ENCODE assay signal across 10 cellular contexts in the genomic region with DNA sequence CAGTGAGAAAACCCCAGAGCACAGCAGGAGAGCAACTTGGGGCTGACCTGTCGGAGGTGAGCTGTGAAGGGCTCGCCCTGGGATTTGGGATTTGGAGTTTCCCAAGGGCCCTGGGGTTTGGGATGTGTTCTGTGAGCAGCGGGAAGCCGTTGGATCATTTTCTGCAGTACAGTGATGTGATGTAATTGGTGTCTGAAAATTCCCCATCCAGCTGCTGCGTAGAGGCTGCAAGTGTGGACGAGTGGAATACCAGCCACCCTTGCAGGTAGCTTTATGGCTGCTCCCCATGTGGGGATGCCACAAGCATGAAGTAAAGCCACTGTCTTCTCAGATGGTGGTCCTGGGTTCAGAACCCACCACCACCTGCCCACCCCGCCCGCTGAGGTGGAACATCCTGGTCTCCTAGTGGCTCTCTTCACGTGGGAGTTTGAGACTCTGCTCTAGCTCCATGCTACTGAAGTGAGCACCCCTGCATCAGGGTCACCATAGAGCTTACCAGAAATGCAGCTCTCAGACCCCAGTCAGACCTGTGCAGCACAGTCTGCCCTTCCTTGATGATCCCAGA. TPM values are rescaled to one million over a fixed set of nuclear protein-coding genes. Genes with fewer than 3 reads are reported as not detected.
A peak's percentile ranks its signal among the peaks of the same experiment; 100 is the strongest.
DNase-seq lines count a peak whose midpoint lies in the region; ATAC-seq and TF ChIP-seq lines count a peak whose summit lies in the region.
"Had no signal": no experiment of that assay in that cellular context is flagged by ENCODE, and none has a peak within 500 bp of the region (broad histone marks: within the 10 kb centered on the region; RNA-seq: fewer than 3 reads in every experiment).

No MANE protein-coding gene starts in this region.

- peak overlapping the region; percentile 27 for H2AFZ ChIP-seq in mammary epithelial cell (ENCODE audit: low read depth, low read length)
- H2AFZ ChIP-seq: PC-9 had no signal

- dilution Hi-C loops in mammary epithelial cell (cut with HindIII; ENCODE audit: low sequenced_read_pairs) = loop anchor here (5.0 kb wide), 1 partner anchor 59 kb away; no protein-coding TSS in a partner anchor

- H3K27ac ChIP-seq in mammary epithelial cell (ENCODE audit: insufficient read depth, low read depth, low read length) (no peak overlapping the region), mucosa of rectum (ENCODE audit: low read depth in 2 of 2, low read length in 2 of 2) (peak overlapping the region; percentile 69 to 79), thyroid gland (peak overlapping the region; percentile 5 to 77 (median 30))
- H3K27ac ChIP-seq: brain microvascular endothelial cell, PC-9 had no signal

- BruUV-seq in mammary epithelial cell (replicated peaks; lab: Mats Ljungman, UMichigan) = no TSS peak

- H3K4me1 ChIP-seq in mammary epithelial cell (ENCODE audit: insufficient read depth, low read length) (peaks cover 14% of the 10 kb centered on the region), mucosa of rectum (ENCODE audit: control insufficient read depth in 2 of 2, insufficient read depth in 2 of 2, low read length in 2 of 2) (peaks cover 28 to 44% of the 10 kb centered on the region in 2 donors), thyroid gland (peaks cover 31 to 59% of the 10 kb centered on the region in 2 donors), mucosa of descending colon (ENCODE audit: low read depth) (peaks cover 36% of the 10 kb centered on the region)

- no peaks in the 10 kb centered on the region for H3K79me2 ChIP-seq in mammary epithelial cell (ENCODE audit: insufficient read depth, low read length)

- H3K4me3 ChIP-seq in mammary epithelial cell (replicated peaks in 1 of 3; ENCODE audit: insufficient read depth in 1 of 3, low read depth in 2 of 3, low read length in 3 of 3) (no peak overlapping the region), mucosa of rectum (ENCODE audit: low read length in 2 of 2) (no peak overlapping the region), thyroid gland (replicated peaks in 1 of 3) (no peak overlapping the region), mucosa of descending colon (no peak overlapping the region)
- H3K4me3 ChIP-seq: left lung, PC-9 had no signal

- H3K36me3 ChIP-seq in mammary epithelial cell (ENCODE audit: insufficient read depth, low read length) (no peaks in the 10 kb centered on the region), mucosa of rectum (ENCODE audit: control insufficient read depth in 2 of 2, insufficient read depth in 2 of 2, low read length in 2 of 2) (no peaks in the 10 kb centered on the region), thyroid gland (no peaks in the 10 kb centered on the region), mucosa of descending colon (ENCODE audit: low read depth) (no peaks in the 10 kb centered on the region)
- H3K36me3 ChIP-seq: brain microvascular endothelial cell had no signal

- CTCF ChIA-PET in mammary epithelial cell (lab: Charles Lee; ENCODE audit: low non-redundant PET) = interaction anchor here (0.9 to 3.0 kb wide), 3 partner anchors 42 to 59 kb away, joined by 5 to 40 read pairs (median 7); no protein-coding TSS in a partner anchor

- TF ChIP-seq CTCF in mammary epithelial cell (conservative IDR thresholded peaks at IDR 0.05 in 1 of 2, IDR thresholded peaks at IDR 0.05 in 1 of 2; ENCODE audit: extremely low read depth in 1 of 2, insufficient read depth in 1 of 2, low read depth in 1 of 2, low read length in 2 of 2) (no peak), thyroid gland (IDR thresholded peaks at IDR 0.05) (no peak), mucosa of descending colon (IDR thresholded peaks at IDR 0.05) (no peak)

- no peak for DNase-seq in mammary epithelial cell
- DNase-seq in thyroid gland = no peak
- DNase-seq in activated CD8-positive, alpha-beta memory T cell treated with anti-CD3 and anti-CD28 coated beads, Interleukin-2, amount 50 U/mL, for 4 hours = no peak
- DNase-seq in iPS-NIHi7 (ENCODE audit: extremely low spot score) = no peak
- DNase-seq in mucosa of descending colon = no peak

- no peak for TF ChIP-seq POLR2A in thyroid gland (IDR thresholded peaks at IDR 0.05)

- ATAC-seq in HG03280 (IDR thresholded peaks at IDR 0.05; ENCODE audit: unreplicated experiment) = peak; percentile 14
- ATAC-seq in mucosa of descending colon = no peak

- no peaks in the 10 kb centered on the region for H3K9me3 ChIP-seq in mammary epithelial cell (replicated peaks; ENCODE audit: insufficient read depth, low read length)
- no peaks in the 10 kb centered on the region for H3K9me3 ChIP-seq in mucosa of rectum (ENCODE audit: control insufficient read depth in 2 of 2, low read length in 2 of 2)
- H3K9me3 ChIP-seq in thyroid gland = no peaks in the 10 kb centered on the region
- no peaks in the 10 kb centered on the region for H3K9me3 ChIP-seq in mucosa of descending colon
- H3K9me3 ChIP-seq: left lung had no signal

- H4K20me1 ChIP-seq in mammary epithelial cell (ENCODE audit: insufficient read depth, low read length) = no peaks in the 10 kb centered on the region

- H3K9ac ChIP-seq in mammary epithelial cell (ENCODE audit: insufficient read depth, low read length) (no peak overlapping the region), mucosa of rectum (ENCODE audit: low read depth in 1 of 2, low read length in 2 of 2) (peak overlapping the region; percentile 3 to 32)

- H3K4me2 ChIP-seq in mammary epithelial cell (ENCODE audit: insufficient read depth, low read depth, low read length) = no peak overlapping the region
- H3K4me2 ChIP-seq: PC-9 had no signal

- 90% methylated on average over 8 of the region's 9 CpGs for WGBS in mammary epithelial cell (ENCODE audit: low coverage, missing lambda C conversion rate)
- 82 to 97% methylated on average over 6 of the region's 9 CpGs for WGBS in thyroid gland, 2 donors

- no peaks in the 10 kb centered on the region for H3K27me3 ChIP-seq in mammary epithelial cell (ENCODE audit: insufficient read depth, low read length)
- H3K27me3 ChIP-seq in mucosa of rectum (ENCODE audit: control insufficient read depth in 2 of 2, insufficient read depth in 2 of 2, low read length in 2 of 2) = no peaks in the 10 kb centered on the region
- no peaks in the 10 kb centered on the region for H3K27me3 ChIP-seq in thyroid gland
- H3K27me3 ChIP-seq: brain microvascular endothelial cell, left lung had no signal

- intact Hi-C loops in mammary epithelial cell (cut with micrococcal nuclease) (no loop called here), thyroid gland (cut with DNase I) (loop anchor here (5.0 kb wide), 1 partner anchor 41 kb away; no protein-coding TSS in a partner anchor), mucosa of descending colon (cut with DNase I, micrococcal nuclease) (loop anchor here (10.0 kb wide), 1 partner anchor 61 kb away; no protein-coding TSS in a partner anchor)

- in situ Hi-C loops in mammary epithelial cell (cut with MboI; ENCODE audit: low sequenced_read_pairs in 2 of 2) = loop anchor here in 1 of 2 donors (5.0 to 10.0 kb wide), 2 partner anchors 59 kb away; no protein-coding TSS in a partner anchor

RNA-seq across cellular contexts. Expression of a gene that starts 15.0 kb away (rescaled TPM):
- total RNA-seq in mammary epithelial cell (10 to 100 TPM; 16.5 to 41.8 TPM), thyroid gland (10 to 100 TPM; 42.5 to 75.8 (median 54.3) TPM), mucosa of descending colon (100 to 1,000 TPM in 2 of 3 donors, 10 to 100 TPM in 1; 58.0 to 152 (median 117) TPM)
- 23.9 TPM for polyA plus RNA-seq in mammary epithelial cell
- 33.9 TPM for polyA minus RNA-seq in mammary epithelial cell
